In the genomic region with DNA sequence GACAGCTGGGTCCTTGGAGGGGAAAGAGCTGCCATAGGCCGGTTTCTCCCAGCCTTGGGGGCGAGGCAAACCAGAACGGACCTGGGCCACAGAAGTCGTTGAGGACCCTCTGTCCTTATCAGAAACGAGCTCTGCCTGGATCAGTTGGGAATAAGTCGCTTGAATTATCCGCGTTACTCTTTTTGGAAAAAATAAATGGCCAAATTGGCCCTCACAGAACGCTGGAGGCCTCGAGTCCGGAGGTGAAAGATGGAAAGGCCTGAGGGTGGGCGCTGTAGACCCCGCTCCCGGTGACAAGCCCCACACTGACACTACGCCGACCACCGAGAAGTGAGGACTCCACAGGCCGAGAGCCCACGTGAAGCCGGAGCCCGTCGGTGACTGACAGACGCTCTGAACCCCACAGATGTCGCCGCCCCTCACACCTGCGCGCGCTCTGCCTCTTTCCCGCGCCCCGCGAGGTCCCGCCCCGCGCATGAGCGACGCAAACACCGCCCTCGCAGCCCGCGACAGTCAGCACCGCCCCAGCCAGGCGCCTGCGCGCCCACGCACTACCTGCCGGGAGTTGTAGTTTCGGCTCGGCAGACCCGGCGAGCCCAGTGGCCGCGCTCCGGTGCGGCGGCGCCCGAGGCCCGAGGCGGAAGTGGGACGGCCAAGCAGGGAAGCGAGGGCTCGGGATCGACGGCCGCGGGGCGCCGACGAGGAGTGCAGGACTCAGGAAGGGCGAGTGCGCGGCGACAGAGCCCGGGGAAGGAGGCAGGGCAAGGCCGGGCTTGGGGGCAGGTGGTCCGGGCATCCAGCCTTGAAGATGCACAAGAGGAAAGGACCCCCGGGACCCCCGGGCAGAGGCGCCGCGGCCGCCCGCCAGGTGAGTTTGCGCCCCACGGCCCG, we compare ENCODE assay signal across 8 cellular contexts. TPM values are rescaled to one million over a fixed set of nuclear protein-coding genes. Genes with fewer than 3 reads are reported as not detected.
DNase-seq lines count a peak whose midpoint lies in the region; ATAC-seq, FAIRE-seq and TF ChIP-seq lines count a peak whose summit lies in the region.

TSS of gene BRME1 (minus strand) at position 484 of the 891 bp plus-strand sequence. CDS start 1,225 bp downstream, outside the sequence.
TSS of gene CC2D1A (plus strand) at position 568 of the 891 bp plus-strand sequence. CDS start at position 809, 241 bp downstream.

- peaks cover 15% of the 10 kb centered on the region for H3K4me1 Mint-ChIP-seq in activated naive CD8-positive, alpha-beta T cell (ENCODE audit: low read depth)

- H3K27me3 Mint-ChIP-seq in activated naive CD8-positive, alpha-beta T cell, result no peaks in the 10 kb centered on the region

- no peaks in the 10 kb centered on the region for H3K9me3 Mint-ChIP-seq in activated naive CD8-positive, alpha-beta T cell (ENCODE audit: low read depth)

- H3K27ac ChIP-seq in HEK293 (ENCODE audit: extremely low read depth, low read depth, low read length), result peak within 1 kb of the TSS; percentile 70; the same call in 1 of the 2 replicates
- H3K27ac ChIP-seq in pancreas, result peak within 1 kb of the TSS; percentile 69 to 80 (median 74)
- H3K27ac ChIP-seq in thyroid gland, result peak within 1 kb of the TSS in 2 of 3 donors; percentile 41 to 73

- ATAC-seq in Right ventricle myocardium inferior, result peak; percentile 99
- peak; percentile 97 to 99 (median 98) for ATAC-seq in pancreas

- H3K4me3 ChIP-seq in HEK293 (ENCODE audit: low read depth, low read length) (peak within 1 kb of the TSS; percentile 88), pancreas (peak within 1 kb of the TSS; percentile 62 to 91 (median 82)), thyroid gland (replicated peaks in 1 of 3) (peak within 1 kb of the TSS; percentile 33 to 91 (median 63))

- H3K27ac Mint-ChIP-seq in activated naive CD8-positive, alpha-beta T cell, result peak within 1 kb of the TSS; percentile 89

- WGBS in pancreas, 2 donors, result 3% methylated on average over 79 to 87 of the region's 87 CpGs
- 13 to 24% methylated on average over 28 to 36 of the region's 87 CpGs for WGBS in thyroid gland, 2 donors

- peaks cover 9 to 19% of the 10 kb centered on the region in 2 experiments; a peak in 2 of 3 replicates for H3K36me3 ChIP-seq in HEK293 (ENCODE audit: control insufficient read depth in 2 of 2, insufficient read depth in 1 of 2, low read length in 2 of 2)
- peaks cover 0 to 7% (median 0%) of the 10 kb centered on the region in 3 donors for H3K36me3 ChIP-seq in pancreas
- peaks cover 0 to 5% of the 10 kb centered on the region in 2 donors for H3K36me3 ChIP-seq in thyroid gland

- intact Hi-C loops in Right ventricle myocardium inferior (cut with DNase I) (loop anchor here (2.0 kb wide), 1 partner anchor 47 kb away; the partner anchor contains the start of gene DCAF15), pancreas (cut with DNase I) (no loop called here), thyroid gland (cut with DNase I) (no loop called here)

- TF ChIP-seq CTCF in HEK293 (tag by site-specific recombination; IDR thresholded peaks at IDR 0.05), result peak; percentile 39; the same call in 1 of the 2 replicates
- TF ChIP-seq CTCF in pancreas (IDR thresholded peaks at IDR 0.05), result no peak
- TF ChIP-seq CTCF in thyroid gland (IDR thresholded peaks at IDR 0.05), result no peak

- CTCF ChIA-PET in HEK293 (lab: Yijun Ruan, JAX), result interaction anchor here (0.5 to 2.3 kb wide), 6 partner anchors 8 to 230 kb away, joined by 3 to 7 read pairs (median 3); partner anchors contain the start of gene ASF1B

- peak in 1 of 2 donors; percentile 66 for TF ChIP-seq POLR2A in thyroid gland (IDR thresholded peaks at IDR 0.05)

- no peak for FAIRE-seq in pancreas (lab: Jason Lieb, UNC)

- POLR2A ChIA-PET in HEK293 (lab: Yijun Ruan, JAX), result interaction anchor here (1.2 to 1.4 kb wide), 2 partner anchors 131 to 167 kb away, joined by 3 to 4 read pairs; partner anchors contain the start of gene MISP3

- DNase-seq in GM03348 (ENCODE audit: low spot score) (peak; percentile 97), NCI-H1048 (lab: John Stamatoyannopoulos, UW) (peak; percentile 90), SKM-1 (lab: John Stamatoyannopoulos, UW; ENCODE audit: unreplicated experiment) (peak; percentile 83), Right ventricle myocardium inferior (ENCODE audit: missing footprints) (peak; percentile 97), pancreas (peak; percentile 94 to 99 (median 97)), thyroid gland (peak; percentile 93 to 94)

- H3K36me3 Mint-ChIP-seq in activated naive CD8-positive, alpha-beta T cell, result no peaks in the 10 kb centered on the region

- H3K4me1 ChIP-seq in HEK293 (ENCODE audit: control insufficient read depth, insufficient read depth, low read length), result no peaks in the 10 kb centered on the region; the same call in 1 of the 2 replicates
- peaks cover 5 to 20% (median 15%) of the 10 kb centered on the region in 3 donors for H3K4me1 ChIP-seq in pancreas
- H3K4me1 ChIP-seq in thyroid gland, result peaks cover 14% of the 10 kb centered on the region in 2 donors

- H3K27me3 ChIP-seq in pancreas (no peaks in the 10 kb centered on the region), thyroid gland (no peaks in the 10 kb centered on the region)

- no peaks in the 10 kb centered on the region for H3K9me3 ChIP-seq in HEK293 (ENCODE audit: control insufficient read depth, insufficient read depth, low read depth, low read length)
- H3K9me3 ChIP-seq in pancreas, result no peaks in the 10 kb centered on the region
- H3K9me3 ChIP-seq in thyroid gland, result no peaks in the 10 kb centered on the region

- peak within 1 kb of the TSS; percentile 87 for H3K4me3 Mint-ChIP-seq in activated naive CD8-positive, alpha-beta T cell

TF ChIP-seq in HEK293, 187 proteins besides CTCF, POLR2A, EP300 and RAD21 (continues in another document):
- no peak for TF ChIP-seq ZNF558 (tag by site-specific recombination; IDR thresholded peaks at IDR 0.05)
- no peak for TF ChIP-seq ZNF175 (tag by site-specific recombination; IDR thresholded peaks at IDR 0.05)
- TF ChIP-seq ZFP3 (tag by site-specific recombination; IDR thresholded peaks at IDR 0.05; ENCODE audit: low read depth), result no peak
- TF ChIP-seq, protein P1, sequence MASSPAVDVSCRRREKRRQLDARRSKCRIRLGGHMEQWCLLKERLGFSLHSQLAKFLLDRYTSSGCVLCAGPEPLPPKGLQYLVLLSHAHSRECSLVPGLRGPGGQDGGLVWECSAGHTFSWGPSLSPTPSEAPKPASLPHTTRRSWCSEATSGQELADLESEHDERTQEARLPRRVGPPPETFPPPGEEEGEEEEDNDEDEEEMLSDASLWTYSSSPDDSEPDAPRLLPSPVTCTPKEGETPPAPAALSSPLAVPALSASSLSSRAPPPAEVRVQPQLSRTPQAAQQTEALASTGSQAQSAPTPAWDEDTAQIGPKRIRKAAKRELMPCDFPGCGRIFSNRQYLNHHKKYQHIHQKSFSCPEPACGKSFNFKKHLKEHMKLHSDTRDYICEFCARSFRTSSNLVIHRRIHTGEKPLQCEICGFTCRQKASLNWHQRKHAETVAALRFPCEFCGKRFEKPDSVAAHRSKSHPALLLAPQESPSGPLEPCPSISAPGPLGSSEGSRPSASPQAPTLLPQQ (tag by site-specific recombination; IDR thresholded peaks at IDR 0.05), result peak; percentile 81
- TF ChIP-seq ZNF174 (tag by site-specific recombination; IDR thresholded peaks at IDR 0.05), result no peak
- TF ChIP-seq ZNF416 (tag by site-specific recombination; IDR thresholded peaks at IDR 0.05), result no peak
- TF ChIP-seq GFI1B (tag by site-specific recombination; IDR thresholded peaks at IDR 0.05), result no peak
- TF ChIP-seq OVOL3 (tag by site-specific recombination; IDR thresholded peaks at IDR 0.05), result no peak
- no peak for TF ChIP-seq ZNF146 (tag by site-specific recombination; IDR thresholded peaks at IDR 0.05)
- no peak for TF ChIP-seq ZNF791 (tag by site-specific recombination; IDR thresholded peaks at IDR 0.05)
- no peak for TF ChIP-seq ZNF785 (tag by site-specific recombination; IDR thresholded peaks at IDR 0.05)
- TF ChIP-seq ZNF112 (tag by site-specific recombination; IDR thresholded peaks at IDR 0.05), result no peak
- TF ChIP-seq ZNF76 (tag by site-specific recombination; IDR thresholded peaks at IDR 0.05; ENCODE audit: borderline replicate concordance, low read depth), result peak; percentile 96
- TF ChIP-seq HIC1 (tag by site-specific recombination; IDR thresholded peaks at IDR 0.05), result no peak
- TF ChIP-seq, protein P2, sequence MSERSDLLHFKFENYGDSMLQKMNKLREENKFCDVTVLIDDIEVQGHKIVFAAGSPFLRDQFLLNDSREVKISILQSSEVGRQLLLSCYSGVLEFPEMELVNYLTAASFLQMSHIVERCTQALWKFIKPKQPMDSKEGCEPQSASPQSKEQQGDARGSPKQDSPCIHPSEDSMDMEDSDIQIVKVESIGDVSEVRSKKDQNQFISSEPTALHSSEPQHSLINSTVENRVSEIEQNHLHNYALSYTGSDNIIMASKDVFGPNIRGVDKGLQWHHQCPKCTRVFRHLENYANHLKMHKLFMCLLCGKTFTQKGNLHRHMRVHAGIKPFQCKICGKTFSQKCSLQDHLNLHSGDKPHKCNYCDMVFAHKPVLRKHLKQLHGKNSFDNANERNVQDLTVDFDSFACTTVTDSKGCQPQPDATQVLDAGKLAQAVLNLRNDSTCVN (tag by site-specific recombination; optimal IDR thresholded peaks at IDR 0.05), result peak; percentile 99

RNA-seq across cellular contexts. Expression of gene BRME1, which starts in this region (rescaled TPM):
- 0.76 TPM for total RNA-seq in Right ventricle myocardium inferior
- 1 to 10 TPM; 2.6 to 4.5 (median 3.9) TPM for total RNA-seq in pancreas
- polyA plus RNA-seq in pancreas, result 10 to 100 TPM in 1 of 2 donors, 1 to 10 TPM in 1; 8.1 to 15.3 TPM
- total RNA-seq in thyroid gland, result 1 to 10 TPM in 3 of 4 donors, under 1 TPM in 1; 0.34 to 1.7 (median 1.0) TPM

RNA-seq across cellular contexts. Expression of gene CC2D1A, which starts in this region (rescaled TPM):
- 18.7 TPM for total RNA-seq in Right ventricle myocardium inferior
- 10 to 100 TPM; 23.0 to 29.7 (median 26.2) TPM for total RNA-seq in pancreas
- polyA plus RNA-seq in pancreas, result 10 to 100 TPM; 57.5 to 78.6 TPM
- 10 to 100 TPM; 29.3 to 36.4 (median 31.3) TPM for total RNA-seq in thyroid gland

Comparison
In these comparisons a context has a peak if more than half of its experiments do, and no peak if none do; other contexts are left out.
1. Peak in every context shown above with its lines: DNase-seq, ATAC-seq, H3K4me3 ChIP-seq and H3K27ac ChIP-seq.